1 cellular context compared by ENCODE assay signal in genomic region chr16:30760577-30761426, GRCh38.
TF ChIP-seq lines count a peak whose summit lies in the region.

No MANE protein-coding gene starts in this region.

TF ChIP-seq in GM12878, 131 proteins besides CTCF, POLR2A, EP300 and RAD21:
- 0 out of 2 replicates have a peak, but pooled peaks have one; percentile 2 for TF ChIP-seq RUNX3 (IDR thresholded peaks at IDR 0.05; ENCODE audit: low read length)
- TF ChIP-seq RELA (IDR thresholded peaks at IDR 0.05; ENCODE audit: borderline replicate concordance, partially characterized antibody) = no peak
- 0 out of 2 replicates have a peak, but pooled peaks have one; percentile 22 for TF ChIP-seq PAX5 (IDR thresholded peaks at IDR 0.05; ENCODE audit: borderline replicate concordance, low read depth, low read length)
